35 cellular contexts compared by ENCODE assay signal in genomic region chr16:54590836-54591235, GRCh38.
"Had no signal": no experiment of that assay in that cellular context is flagged by ENCODE, and none has a peak within 500 bp of the region (broad histone marks: within the 10 kb centered on the region; RNA-seq: fewer than 3 reads in every experiment).

No MANE protein-coding gene starts in this region.

- H3K9me3 Mint-ChIP-seq: activated B cell treated with CpG ODN at 0.5 μM for 24 hours; activated CD8-positive, alpha-beta T cell treated with anti-CD3 and anti-CD28 coated beads for 36 hours; activated naive CD4-positive, alpha-beta T cell treated with anti-CD3 and anti-CD28 coated beads, Interleukin-2, amount 10 ng/mL, durations not matched to agents 7 days and 5 days; activated T-helper 2 cell treated with anti-CD3 and anti-CD28 coated beads, Interferon-gamma antibody, Interleukin-2, Interleukin-4, amounts not matched to agents 10 μg/mL and 5 μg/mL and 100 μg/mL, durations not matched to agents 14 hours and 24 hours and 36 hours; T-helper 2 cell treated with Interferon-gamma antibody and Interleukin-4, amounts not matched to agents 5 μg/mL and 100 μg/mL, for 36 hours had no signal

- DNase-seq: activated B cell treated with CpG ODN at 0.5 μM for 24 hours; activated CD4-positive, alpha-beta T cell treated with anti-CD3 and anti-CD28 coated beads for 48 hours; activated CD4-positive, alpha-beta T cell treated with anti-CD3 and anti-CD28 coated beads, Interleukin-2, amount 50 U/mL, for 1 hour; activated CD4-positive, alpha-beta T cell treated with anti-CD3 and anti-CD28 coated beads, Interleukin-2, amount 50 U/mL, for 48 hours; activated CD8-positive, alpha-beta memory T cell treated with anti-CD3 and anti-CD28 coated beads, Interleukin-2, amount 10 ng/mL, durations not matched to agents 7 days and 5 days; activated CD8-positive, alpha-beta memory T cell treated with anti-CD3 and anti-CD28 coated beads, Interleukin-2, amount 50 U/mL, for 4 hours; activated CD8-positive, alpha-beta T cell treated with anti-CD3 and anti-CD28 coated beads for 36 hours; activated effector memory CD4-positive, alpha-beta T cell treated with anti-CD3 and anti-CD28 coated beads, Interleukin-2, amount 50 U/mL, for 16 hours; activated naive CD4-positive, alpha-beta T cell; activated naive CD4-positive, alpha-beta T cell treated with anti-CD3 and anti-CD28 coated beads, Interleukin-2, amount 10 ng/mL, durations not matched to agents 7 days and 5 days; activated naive CD8-positive, alpha-beta T cell treated with anti-CD3 and anti-CD28 coated beads, Interleukin-2, amount 10 ng/mL, durations not matched to agents 7 days and 5 days; activated T-cell treated with anti-CD3 and anti-CD28 coated beads, Interleukin-2, amount 50 U/mL, for 1 hour; activated T-cell treated with anti-CD3 and anti-CD28 coated beads, Interleukin-2, amount 50 U/mL, for 48 hours; central memory CD4-positive, alpha-beta T cell; cerebellar nuclear complex; colonic mucosa; effector CD8-positive, alpha-beta T cell; erythroblast; esophagus squamous epithelium; foreskin melanocyte; head of caudate nucleus; T-helper 1 cell; T-helper 17 cell; T1000; WERI-Rb-1 had no signal

- H3K36me3 ChIP-seq: ascending aorta, breast epithelium, cardiac muscle cell, colonic mucosa, esophagus squamous epithelium, gastroesophageal sphincter, WERI-Rb-1 had no signal

- H3K27ac Mint-ChIP-seq: activated B cell treated with CpG ODN at 0.5 μM for 24 hours; activated CD8-positive, alpha-beta memory T cell treated with anti-CD3 and anti-CD28 coated beads, Interleukin-2, amount 10 ng/mL, durations not matched to agents 7 days and 5 days; activated CD8-positive, alpha-beta T cell treated with anti-CD3 and anti-CD28 coated beads for 36 hours; activated naive CD4-positive, alpha-beta T cell treated with anti-CD3 and anti-CD28 coated beads, Interleukin-2, amount 10 ng/mL, durations not matched to agents 7 days and 5 days; activated naive CD4-positive, alpha-beta T cell treated with anti-CD3 and anti-CD28 coated beads, Interleukin-2, amount 50 U/mL, for 72 hours; activated naive CD8-positive, alpha-beta T cell treated with anti-CD3 and anti-CD28 coated beads, Interleukin-2, amount 10 ng/mL, durations not matched to agents 7 days and 5 days; activated T-helper 1 cell treated with anti-CD3 and anti-CD28 coated beads, Interleukin-12 subunit alpha, Interleukin-12 subunit beta, Interleukin-2, Interleukin-4 antibody, amounts not matched to agents 30 ng/mL and 10 ng/mL and 1 ng/mL, durations not matched to agents 14 hours and 24 hours and 36 hours; activated T-helper 2 cell treated with anti-CD3 and anti-CD28 coated beads, Interferon-gamma antibody, Interleukin-2, Interleukin-4, amounts not matched to agents 10 μg/mL and 5 μg/mL and 100 μg/mL, durations not matched to agents 14 hours and 24 hours and 36 hours; T-helper 17 cell; T-helper 2 cell treated with Interferon-gamma antibody and Interleukin-4, amounts not matched to agents 5 μg/mL and 100 μg/mL, for 36 hours had no signal

- ATAC-seq: activated CD4-positive, CD25-positive, alpha-beta regulatory T cell treated with anti-CD3 and anti-CD28 coated beads, Interleukin-2, amount 50 U/mL, for 24 hours; activated CD8-positive, alpha-beta memory T cell treated with anti-CD3 and anti-CD28 coated beads, Interleukin-2, amount 10 ng/mL, durations not matched to agents 7 days and 5 days; activated CD8-positive, alpha-beta T cell treated with anti-CD3 and anti-CD28 coated beads for 36 hours; activated naive CD4-positive, alpha-beta T cell treated with anti-CD3 and anti-CD28 coated beads, Interleukin-2, amount 50 U/mL, for 72 hours; gastroesophageal sphincter; T-helper 17 cell had no signal

- H3K27ac ChIP-seq: ascending aorta, breast epithelium, cardiac muscle cell, colonic mucosa, esophagus squamous epithelium, gastroesophageal sphincter, WERI-Rb-1 had no signal

- H3K4me3 Mint-ChIP-seq: activated B cell treated with CpG ODN at 0.5 μM for 24 hours; activated CD8-positive, alpha-beta memory T cell treated with anti-CD3 and anti-CD28 coated beads, Interleukin-2, amount 10 ng/mL, durations not matched to agents 7 days and 5 days; activated CD8-positive, alpha-beta T cell treated with anti-CD3 and anti-CD28 coated beads for 36 hours; activated naive CD4-positive, alpha-beta T cell treated with anti-CD3 and anti-CD28 coated beads, Interleukin-2, amount 10 ng/mL, durations not matched to agents 7 days and 5 days; activated naive CD8-positive, alpha-beta T cell treated with anti-CD3 and anti-CD28 coated beads, Interleukin-2, amount 10 ng/mL, durations not matched to agents 7 days and 5 days; activated T-helper 1 cell treated with anti-CD3 and anti-CD28 coated beads, Interleukin-12 subunit alpha, Interleukin-12 subunit beta, Interleukin-2, Interleukin-4 antibody, amounts not matched to agents 30 ng/mL and 10 ng/mL and 1 ng/mL, durations not matched to agents 14 hours and 24 hours and 36 hours; brain; T-helper 17 cell; T-helper 2 cell treated with Interferon-gamma antibody and Interleukin-4, amounts not matched to agents 5 μg/mL and 100 μg/mL, for 36 hours had no signal

- H3K27me3 ChIP-seq: ascending aorta, breast epithelium, cardiac muscle cell, colonic mucosa had no signal

- H3K4me3 ChIP-seq: ascending aorta, breast epithelium, cardiac muscle cell, colonic mucosa, esophagus squamous epithelium, gastroesophageal sphincter had no signal

- H3K36me3 Mint-ChIP-seq: activated CD8-positive, alpha-beta memory T cell treated with anti-CD3 and anti-CD28 coated beads, Interleukin-2, amount 10 ng/mL, durations not matched to agents 7 days and 5 days; activated naive CD4-positive, alpha-beta T cell treated with anti-CD3 and anti-CD28 coated beads, Interleukin-2, amount 10 ng/mL, durations not matched to agents 7 days and 5 days; activated naive CD8-positive, alpha-beta T cell treated with anti-CD3 and anti-CD28 coated beads, Interleukin-2, amount 10 ng/mL, durations not matched to agents 7 days and 5 days; brain had no signal

- H3K4me1 Mint-ChIP-seq: activated B cell treated with CpG ODN at 0.5 μM for 24 hours; activated CD8-positive, alpha-beta memory T cell treated with anti-CD3 and anti-CD28 coated beads, Interleukin-2, amount 10 ng/mL, durations not matched to agents 7 days and 5 days; activated naive CD4-positive, alpha-beta T cell treated with anti-CD3 and anti-CD28 coated beads, Interleukin-2, amount 10 ng/mL, durations not matched to agents 7 days and 5 days; activated naive CD8-positive, alpha-beta T cell treated with anti-CD3 and anti-CD28 coated beads, Interleukin-2, amount 10 ng/mL, durations not matched to agents 7 days and 5 days; T-helper 17 cell had no signal

- H3K9me3 ChIP-seq: ascending aorta, breast epithelium, colonic mucosa, esophagus squamous epithelium, gastroesophageal sphincter had no signal

- H3K4me1 ChIP-seq: ascending aorta, breast epithelium, colonic mucosa, esophagus squamous epithelium, gastroesophageal sphincter had no signal
